In genomic region chr15:88264622-88265021, GRCh38 we compare ENCODE assay signal across 17 cellular contexts. TPM values are rescaled to one million over a fixed set of nuclear protein-coding genes. Genes with fewer than 3 reads are reported as not detected.
A peak's percentile ranks its signal among the peaks of the same experiment; 100 is the strongest.
DNase-seq lines count a peak whose midpoint lies in the region; ATAC-seq and TF ChIP-seq lines count a peak whose summit lies in the region.
"Had no signal": no experiment of that assay in that cellular context is flagged by ENCODE, and none has a peak within 500 bp of the region (broad histone marks: within the 10 kb centered on the region; RNA-seq: fewer than 3 reads in every experiment).

No MANE protein-coding gene starts in this region.

- peak overlapping the region; percentile 27 for H3K27ac Mint-ChIP-seq in neural crest cell (ENCODE audit: unreplicated experiment)
- H3K27ac Mint-ChIP-seq in activated T-cell treated with anti-CD3 and anti-CD28 coated beads, Interleukin-2, amount 50 U/mL, for 72 hours: no peak overlapping the region
- no peak overlapping the region for H3K27ac Mint-ChIP-seq in natural killer cell treated with Interleukin-12 subunit alpha and Interleukin-12 subunit beta and Interleukin-15 and Interleukin-18, amount 100 ng/mL, for 72 hours
- H3K27ac Mint-ChIP-seq: B cell; CD4-positive, alpha-beta T cell; CD8-positive, alpha-beta T cell had no signal

- CTCF ChIA-PET in HEK293 (lab: Yijun Ruan, JAX): interaction anchor here (3.8 kb wide), 1 partner anchor 9 kb away, joined by 29 read pairs; no protein-coding TSS in a partner anchor

- H3K36me3 ChIP-seq in HEK293 (ENCODE audit: control insufficient read depth in 2 of 2, insufficient read depth in 1 of 2, low read length in 2 of 2): no peaks in the 10 kb centered on the region
- H3K36me3 ChIP-seq: BLaER1 treated with 17β-estradiol and CSF1 and Interleukin-3, amounts not matched to agents 10 nM and 100 nM had no signal

- no peak overlapping the region for H3K4me3 Mint-ChIP-seq in neural crest cell
- no peak overlapping the region for H3K4me3 Mint-ChIP-seq in activated T-cell treated with anti-CD3 and anti-CD28 coated beads, Interleukin-2, amount 50 U/mL, for 72 hours
- H3K4me3 Mint-ChIP-seq in natural killer cell treated with Interleukin-12 subunit alpha and Interleukin-12 subunit beta and Interleukin-15 and Interleukin-18, amount 100 ng/mL, for 72 hours: no peak overlapping the region
- H3K4me3 Mint-ChIP-seq: B cell; CD4-positive, alpha-beta T cell; CD8-positive, alpha-beta T cell had no signal

- H3K4me3 ChIP-seq in HEK293 (ENCODE audit: low read depth, low read length): no peak overlapping the region
- H3K4me3 ChIP-seq: BLaER1 treated with 17β-estradiol and CSF1 and Interleukin-3, amounts not matched to agents 10 nM and 100 nM had no signal

- DNase-seq in neural crest cell (ENCODE audit: low read depth, low spot score) (no peak), NCI-H446 (lab: John Stamatoyannopoulos, UW) (no peak)
- DNase-seq in activated T-cell treated with anti-CD3 and anti-CD28 coated beads, Interleukin-2, amount 50 U/mL, for 72 hours: no peak
- no peak for DNase-seq in natural killer cell treated with Interleukin-12 subunit alpha and Interleukin-12 subunit beta and Interleukin-15 and Interleukin-18, amount 100 ng/mL, for 72 hours (ENCODE audit: low spot score)
- DNase-seq: 8988T; ACHN; Caco-2; Calu3; CD4-positive, alpha-beta T cell; CD8-positive, alpha-beta T cell; DMS79 treated with DMSO at 0.1 percent for 48 hours; GF-D8 had no signal

- POLR2A ChIA-PET in HEK293 (lab: Yijun Ruan, JAX): no interaction called here

- no peaks in the 10 kb centered on the region for H3K9me3 ChIP-seq in HEK293 (ENCODE audit: control insufficient read depth, insufficient read depth, low read depth, low read length)
- H3K9me3 ChIP-seq: BLaER1 treated with 17β-estradiol and CSF1 and Interleukin-3, amounts not matched to agents 10 nM and 100 nM; Caco-2 had no signal

- H3K9me3 Mint-ChIP-seq in neural crest cell: no peaks in the 10 kb centered on the region
- H3K9me3 Mint-ChIP-seq in activated T-cell treated with anti-CD3 and anti-CD28 coated beads, Interleukin-2, amount 50 U/mL, for 72 hours: no peaks in the 10 kb centered on the region
- H3K9me3 Mint-ChIP-seq in natural killer cell treated with Interleukin-12 subunit alpha and Interleukin-12 subunit beta and Interleukin-15 and Interleukin-18, amount 100 ng/mL, for 72 hours: no peaks in the 10 kb centered on the region
- H3K9me3 Mint-ChIP-seq: CD4-positive, alpha-beta T cell; CD8-positive, alpha-beta T cell had no signal

- no peaks in the 10 kb centered on the region for H3K36me3 Mint-ChIP-seq in neural crest cell (ENCODE audit: low read depth)
- no peaks in the 10 kb centered on the region for H3K36me3 Mint-ChIP-seq in activated T-cell treated with anti-CD3 and anti-CD28 coated beads, Interleukin-2, amount 50 U/mL, for 72 hours (ENCODE audit: insufficient read depth in 2 of 2)
- H3K36me3 Mint-ChIP-seq in natural killer cell treated with Interleukin-12 subunit alpha and Interleukin-12 subunit beta and Interleukin-15 and Interleukin-18, amount 100 ng/mL, for 72 hours: no peaks in the 10 kb centered on the region
- H3K36me3 Mint-ChIP-seq: CD8-positive, alpha-beta T cell had no signal

- no peak for ATAC-seq in activated T-cell treated with anti-CD3 and anti-CD28 coated beads, Interleukin-2, amount 50 U/mL, for 72 hours (replicated peaks in 1 of 2)
- ATAC-seq in natural killer cell treated with Interleukin-12 subunit alpha and Interleukin-12 subunit beta and Interleukin-15 and Interleukin-18, amount 100 ng/mL, for 72 hours: no peak
- ATAC-seq: CD8-positive, alpha-beta T cell had no signal

- peaks cover 86% of the 10 kb centered on the region for H3K27me3 Mint-ChIP-seq in neural crest cell (ENCODE audit: low read depth)
- peaks cover 48% of the 10 kb centered on the region for H3K27me3 Mint-ChIP-seq in activated T-cell treated with anti-CD3 and anti-CD28 coated beads, Interleukin-2, amount 50 U/mL, for 72 hours (ENCODE audit: low read depth)
- H3K27me3 Mint-ChIP-seq in natural killer cell treated with Interleukin-12 subunit alpha and Interleukin-12 subunit beta and Interleukin-15 and Interleukin-18, amount 100 ng/mL, for 72 hours: peaks cover 20 to 40% of the 10 kb centered on the region in 2 donors

- no peaks in the 10 kb centered on the region for H3K4me1 ChIP-seq in HEK293 (ENCODE audit: control insufficient read depth, insufficient read depth, low read length)
- H3K4me1 ChIP-seq: BLaER1 treated with 17β-estradiol and CSF1 and Interleukin-3, amounts not matched to agents 10 nM and 100 nM; Caco-2 had no signal

- no peaks in the 10 kb centered on the region for H3K4me1 Mint-ChIP-seq in neural crest cell
- H3K4me1 Mint-ChIP-seq in activated T-cell treated with anti-CD3 and anti-CD28 coated beads, Interleukin-2, amount 50 U/mL, for 72 hours (ENCODE audit: low read depth): no peaks in the 10 kb centered on the region
- no peaks in the 10 kb centered on the region for H3K4me1 Mint-ChIP-seq in natural killer cell treated with Interleukin-12 subunit alpha and Interleukin-12 subunit beta and Interleukin-15 and Interleukin-18, amount 100 ng/mL, for 72 hours (ENCODE audit: low read depth in 2 of 2)
- H3K4me1 Mint-ChIP-seq: B cell had no signal

- TF ChIP-seq CTCF in HEK293 (tag by site-specific recombination; IDR thresholded peaks at IDR 0.05) (no peak), neural crest cell (conservative IDR thresholded peaks at IDR 0.05) (no peak)

- no peak overlapping the region for H3K27ac ChIP-seq in HEK293 (ENCODE audit: extremely low read depth, low read depth, low read length)
- H3K27ac ChIP-seq: BLaER1 treated with 17β-estradiol and CSF1 and Interleukin-3, amounts not matched to agents 10 nM and 100 nM; C4-2B had no signal

TF ChIP-seq in HEK293, 187 proteins besides CTCF, POLR2A, EP300 and RAD21:
- TF ChIP-seq, protein P1, sequence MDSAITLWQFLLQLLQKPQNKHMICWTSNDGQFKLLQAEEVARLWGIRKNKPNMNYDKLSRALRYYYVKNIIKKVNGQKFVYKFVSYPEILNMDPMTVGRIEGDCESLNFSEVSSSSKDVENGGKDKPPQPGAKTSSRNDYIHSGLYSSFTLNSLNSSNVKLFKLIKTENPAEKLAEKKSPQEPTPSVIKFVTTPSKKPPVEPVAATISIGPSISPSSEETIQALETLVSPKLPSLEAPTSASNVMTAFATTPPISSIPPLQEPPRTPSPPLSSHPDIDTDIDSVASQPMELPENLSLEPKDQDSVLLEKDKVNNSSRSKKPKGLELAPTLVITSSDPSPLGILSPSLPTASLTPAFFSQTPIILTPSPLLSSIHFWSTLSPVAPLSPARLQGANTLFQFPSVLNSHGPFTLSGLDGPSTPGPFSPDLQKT (IDR thresholded peaks at IDR 0.05; ENCODE audit: borderline replicate concordance, low read depth, low read length): no peak
- TF ChIP-seq EGR2 (tag by site-specific recombination; IDR thresholded peaks at IDR 0.05; ENCODE audit: low read depth) (peak; percentile 46; the same call in 1 of the 2 replicates), ZNF274 (IDR thresholded peaks at IDR 0.05; ENCODE audit: low read length) (no peak), ZNF274 (tag by site-specific recombination; IDR thresholded peaks at IDR 0.05; ENCODE audit: borderline replicate concordance) (no peak)
- TF ChIP-seq, protein P2, sequence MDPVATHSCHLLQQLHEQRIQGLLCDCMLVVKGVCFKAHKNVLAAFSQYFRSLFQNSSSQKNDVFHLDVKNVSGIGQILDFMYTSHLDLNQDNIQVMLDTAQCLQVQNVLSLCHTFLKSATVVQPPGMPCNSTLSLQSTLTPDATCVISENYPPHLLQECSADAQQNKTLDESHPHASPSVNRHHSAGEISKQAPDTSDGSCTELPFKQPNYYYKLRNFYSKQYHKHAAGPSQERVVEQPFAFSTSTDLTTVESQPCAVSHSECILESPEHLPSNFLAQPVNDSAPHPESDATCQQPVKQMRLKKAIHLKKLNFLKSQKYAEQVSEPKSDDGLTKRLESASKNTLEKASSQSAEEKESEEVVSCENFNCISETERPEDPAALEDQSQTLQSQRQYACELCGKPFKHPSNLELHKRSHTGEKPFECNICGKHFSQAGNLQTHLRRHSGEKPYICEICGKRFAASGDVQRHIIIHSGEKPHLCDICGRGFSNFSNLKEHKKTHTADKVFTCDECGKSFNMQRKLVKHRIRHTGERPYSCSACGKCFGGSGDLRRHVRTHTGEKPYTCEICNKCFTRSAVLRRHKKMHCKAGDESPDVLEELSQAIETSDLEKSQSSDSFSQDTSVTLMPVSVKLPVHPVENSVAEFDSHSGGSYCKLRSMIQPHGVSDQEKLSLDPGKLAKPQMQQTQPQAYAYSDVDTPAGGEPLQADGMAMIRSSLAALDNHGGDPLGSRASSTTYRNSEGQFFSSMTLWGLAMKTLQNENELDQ (tag by site-specific recombination; IDR thresholded peaks at IDR 0.05; ENCODE audit: low read depth): no peak

RNA-seq across cellular contexts. Expression of gene NTRK3, which starts 8.1 kb away (rescaled TPM):
- total RNA-seq in neural crest cell: 1.1 and 2.3 TPM in 2 replicates
- total RNA-seq in activated T-cell treated with anti-CD3 and anti-CD28 coated beads, Interleukin-2, amount 50 U/mL, for 72 hours: 1 to 10 TPM; 4.2 to 8.9 TPM
- 1 to 10 TPM in 1 of 2 donors, under 1 TPM in 1; 0.42 to 1.2 TPM for total RNA-seq in natural killer cell treated with Interleukin-12 subunit alpha and Interleukin-12 subunit beta and Interleukin-15 and Interleukin-18, amount 100 ng/mL, for 72 hours
- total RNA-seq: A673; B cell; Caco-2; Calu3; CD8-positive, alpha-beta T cell had no signal
